ENCODE assay signal across 12 cellular contexts in genomic region chr1:25433389-25434186, GRCh38. TPM values are rescaled to one million over a fixed set of nuclear protein-coding genes. Genes with fewer than 3 reads are reported as not detected.
DNase-seq lines count a peak whose midpoint lies in the region; ATAC-seq, FAIRE-seq and TF ChIP-seq lines count a peak whose summit lies in the region.
"Had no signal": no experiment of that assay in that cellular context is flagged by ENCODE, and none has a peak within 500 bp of the region (broad histone marks: within the 10 kb centered on the region; RNA-seq: fewer than 3 reads in every experiment).

No MANE protein-coding gene starts in this region.

- H3K27ac Mint-ChIP-seq in IgD-negative memory B cell = peak overlapping the region in 2 of 3 donors; percentile 43 to 84
- peak overlapping the region in 2 of 3 experiments; percentile 24 to 25 for H3K27ac Mint-ChIP-seq in nephron

- ATAC-seq in GM18517 (IDR thresholded peaks at IDR 0.05; ENCODE audit: unreplicated experiment) = no peak
- no peak for ATAC-seq in HG02763 (IDR thresholded peaks at IDR 0.05; ENCODE audit: unreplicated experiment)

- intact Hi-C loops in dorsolateral prefrontal cortex (cut with DNase I) = loop anchor here in 1 of 2 donors (5.0 to 10.0 kb wide), 2 partner anchors 179 to 371 kb away; partner anchors contain the start of gene SELENON

- H3K4me1 Mint-ChIP-seq in IgD-negative memory B cell (peaks cover 41 to 57% (median 49%) of the 10 kb centered on the region in 3 donors), nephron (peaks cover 47% of the 10 kb centered on the region)

- no peaks in the 10 kb centered on the region for H3K9me3 Mint-ChIP-seq in IgD-negative memory B cell
- no peaks in the 10 kb centered on the region for H3K9me3 Mint-ChIP-seq in nephron

- FAIRE-seq in RCC 7860 (lab: Jason Lieb, UNC) = no peak
- FAIRE-seq: colon, GM19239 had no signal

- H3K36me3 Mint-ChIP-seq in IgD-negative memory B cell = no peaks in the 10 kb centered on the region
- H3K36me3 Mint-ChIP-seq in nephron (ENCODE audit: low read depth) = no peaks in the 10 kb centered on the region

- H3K27ac ChIP-seq in dorsolateral prefrontal cortex = peak overlapping the region in 55 of 59 donors; percentile 13 to 100 (median 75)

- H3K4me3 Mint-ChIP-seq in IgD-negative memory B cell (peak overlapping the region in 2 of 4 donors; percentile 19 to 90), nephron (peak overlapping the region; percentile 87 to 96 (median 91))

- DNase-seq in AG08396 (ENCODE audit: low spot score) = peak; percentile 10
- peak in 3 of 10 donors; percentile 17 to 33 (median 19) for DNase-seq in dorsolateral prefrontal cortex
- DNase-seq in NCI-H1048 (lab: John Stamatoyannopoulos, UW) = no peak
- no peak for DNase-seq in RCC 7860 (ENCODE audit: low spot score)
- DNase-seq: activated CD4-positive, alpha-beta T cell treated with anti-CD3 and anti-CD28 coated beads, Interleukin-2, amount 50 U/mL, for 48 hours; EL had no signal

- peak overlapping the region in 57 of 59 donors; percentile 22 to 100 (median 92) for H3K4me3 ChIP-seq in dorsolateral prefrontal cortex

- H3K27me3 Mint-ChIP-seq in IgD-negative memory B cell (no peaks in the 10 kb centered on the region), nephron (ENCODE audit: low read depth) (no peaks in the 10 kb centered on the region)

- no peaks in the 10 kb centered on the region for H3K27me3 ChIP-seq in dorsolateral prefrontal cortex

- TF ChIP-seq CTCF in dorsolateral prefrontal cortex (IDR thresholded peaks at IDR 0.05 in 54 of 56, conservative IDR thresholded peaks at IDR 0.05 in 2 of 56; ENCODE audit: low read depth in 1 of 56, partially characterized antibody in 56 of 56) (peak in 1 of 56 donors; percentile 7), nephron (IDR thresholded peaks at IDR 0.05; ENCODE audit: unreplicated experiment in 3 of 3) (no peak)

RNA-seq across cellular contexts. Expression of gene MACO1, which starts 2.9 kb away (rescaled TPM):
- polyA plus RNA-seq in IgD-negative memory B cell = 8.3 TPM
- 10 to 100 TPM; 18.5 to 37.8 (median 29.8) TPM for total RNA-seq in dorsolateral prefrontal cortex

RNA-seq across cellular contexts. Expression of gene RHCE, which starts 13.0 kb away (rescaled TPM):
- 0.30 TPM for polyA plus RNA-seq in IgD-negative memory B cell
- 1 to 10 TPM in 96 of 120 experiments, under 1 TPM in 24; 0.41 to 6.2 (median 1.7) TPM for total RNA-seq in dorsolateral prefrontal cortex
